ENCODE assay signal across 33 cellular contexts in the genomic region with DNA sequence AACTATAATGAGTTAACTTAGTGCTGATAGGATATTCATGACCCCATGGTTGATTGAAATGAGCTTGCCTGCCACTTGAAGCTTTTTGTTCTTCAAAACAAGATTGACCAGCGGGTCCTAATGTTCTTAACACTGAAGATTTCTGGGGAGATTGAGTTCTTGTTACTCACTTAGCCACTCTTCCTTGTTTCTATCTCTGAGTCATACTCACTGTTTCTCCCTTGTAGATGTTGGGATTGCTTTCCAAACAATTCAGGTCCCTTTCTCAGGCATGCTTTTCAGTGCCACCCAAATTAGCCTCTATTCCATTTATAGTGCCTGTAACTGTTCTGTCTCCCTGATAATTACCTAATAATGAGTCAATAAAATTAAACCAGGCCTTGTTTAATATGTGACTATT.
"Had no signal": no experiment of that assay in that cellular context is flagged by ENCODE, and none has a peak within 500 bp of the region (broad histone marks: within the 10 kb centered on the region; RNA-seq: fewer than 3 reads in every experiment).

No MANE protein-coding gene starts in this region.

- H3K4me3 ChIP-seq: cardiac muscle cell, colonic mucosa, dorsolateral prefrontal cortex, heart left ventricle, pancreas, prostate gland, skin epidermis, testis, transverse colon had no signal

- H3K27ac ChIP-seq: cardiac muscle cell, colonic mucosa, dorsolateral prefrontal cortex, heart left ventricle, pancreas, prostate gland, skin epidermis, testis, transverse colon had no signal

- FAIRE-seq: pancreas had no signal

- H3K27me3 ChIP-seq: cardiac muscle cell, colonic mucosa, heart left ventricle, pancreas, testis, transverse colon had no signal

- H3K36me3 ChIP-seq: cardiac muscle cell, colonic mucosa, heart left ventricle, pancreas, prostate gland, transverse colon had no signal

- H3K4me1 ChIP-seq: colonic mucosa, heart left ventricle, pancreas, prostate gland, testis, transverse colon had no signal

- ATAC-seq: activated naive CD8-positive, alpha-beta T cell treated with anti-CD3 and anti-CD28 coated beads, Interleukin-2, amount 50 U/mL, for 24 hours; activated T-helper 17 cell treated with anti-CD3 and anti-CD28 coated beads, Interleukin-2, amount 50 U/mL, for 72 hours; heart left ventricle; left cardiac atrium; left ventricle myocardium superior; naive thymus-derived CD8-positive, alpha-beta T cell; pancreas; sciatic nerve; stimulated activated naive CD8-positive, alpha-beta T cell treated with anti-CD3 and anti-CD28 coated beads, Interleukin-15, Interleukin-2, amounts not matched to agents 100 U/mL and 50 U/mL, for 24 hours had no signal

- DNase-seq: activated CD4-positive, alpha-beta T cell treated with anti-CD3 and anti-CD28 coated beads for 48 hours; activated CD4-positive, alpha-beta T cell treated with anti-CD3 and anti-CD28 coated beads, Interleukin-2, amount 50 U/mL, for 48 hours; activated CD8-positive, alpha-beta memory T cell treated with anti-CD3 and anti-CD28 coated beads, Interleukin-2, amount 50 U/mL, for 48 hours; activated gamma-delta T cell treated with Interleukin-2 at 50 U/mL for 16 hours; activated naive CD4-positive, alpha-beta T cell treated with anti-CD3 and anti-CD28 coated beads, Interleukin-2, amount 50 U/mL, for 16 hours; activated naive CD8-positive, alpha-beta T cell treated with anti-CD3 and anti-CD28 coated beads, Interleukin-2, amount 50 U/mL, for 24 hours; activated T-cell treated with anti-CD3 and anti-CD28 coated beads, Interleukin-2, amount 50 U/mL, for 24 hours; amygdala; cerebellar nuclear complex; colonic mucosa; dorsolateral prefrontal cortex; effector memory CD4-positive, alpha-beta T cell; erythroblast; heart left ventricle; hypothalamus; left cardiac atrium; left ventricle myocardium superior; mammary epithelial cell; naive thymus-derived CD8-positive, alpha-beta T cell; nucleus accumbens; pancreas; retina; stimulated activated CD4-positive, alpha-beta T cell treated with anti-CD3 and anti-CD28 coated beads, Interleukin-12 subunit alpha, Interleukin-12 subunit beta, amount 100 ng/mL, for 4 hours; stimulated activated CD4-positive, alpha-beta T cell treated with anti-CD3 and anti-CD28 coated beads, Interleukin-4, amount 100 ng/mL, for 1 hour; stimulated activated naive CD8-positive, alpha-beta T cell treated with anti-CD3 and anti-CD28 coated beads, Interleukin-15, Interleukin-2, amounts not matched to agents 100 U/mL and 50 U/mL, for 24 hours; T-helper 1 cell; testis; transverse colon had no signal

- H3K9me3 ChIP-seq: colonic mucosa, prostate gland, testis, transverse colon had no signal
